ENCODE assay signal across 8 cellular contexts in genomic region chr3:78687520-78687919, GRCh38.
"Had no signal": no experiment of that assay in that cellular context is flagged by ENCODE, and none has a peak within 500 bp of the region (broad histone marks: within the 10 kb centered on the region; RNA-seq: fewer than 3 reads in every experiment).

No MANE protein-coding gene starts in this region.

- FAIRE-seq: G401.6, GM12878, GM12891, GM12892, GM18507, GM19239 had no signal

- ATAC-seq: GM12878 had no signal

- H3K4me3 ChIP-seq: GM12878 had no signal

- DNase-seq: GDM1, GF-D8 had no signal
